Comparison of ENCODE assay signal across 40 cellular contexts in the genomic region with DNA sequence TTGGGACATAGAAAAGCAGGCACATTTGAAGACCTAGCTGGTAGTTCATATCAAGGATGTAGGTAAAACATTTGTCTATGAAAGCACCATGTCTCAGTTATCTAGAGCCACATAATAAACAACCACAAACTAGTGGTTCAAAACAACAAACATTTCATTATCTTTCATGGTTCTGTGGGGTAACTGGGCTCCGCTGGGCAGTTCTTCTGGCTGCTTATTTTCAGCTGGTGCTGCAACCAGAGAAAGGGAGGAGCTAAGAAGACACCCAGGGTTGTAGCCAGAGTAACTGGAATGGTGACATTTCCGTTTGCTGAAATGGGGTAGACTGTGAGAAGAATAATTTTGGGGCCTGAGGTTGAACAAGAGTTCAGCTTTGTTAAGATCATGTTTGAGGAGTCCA.
"Had no signal": no experiment of that assay in that cellular context is flagged by ENCODE, and none has a peak within 500 bp of the region (broad histone marks: within the 10 kb centered on the region; RNA-seq: fewer than 3 reads in every experiment).

No MANE protein-coding gene starts in this region.

- FAIRE-seq: astrocyte, bronchial epithelial cell had no signal

- DNase-seq: activated effector memory CD4-positive, alpha-beta T cell treated with anti-CD3 and anti-CD28 coated beads, Interleukin-2, amount 50 U/mL, for 16 hours; activated effector memory CD4-positive, alpha-beta T cell treated with Interleukin-2 at 50 U/mL for 16 hours; activated gamma-delta T cell; activated gamma-delta T cell treated with Interleukin-2 at 50 U/mL for 16 hours; activated naive CD4-positive, alpha-beta T cell; activated naive CD4-positive, alpha-beta T cell treated with anti-CD3 and anti-CD28 coated beads for 36 hours; activated naive CD4-positive, alpha-beta T cell treated with anti-CD3 and anti-CD28 coated beads, Interleukin-2, amount 10 ng/mL, durations not matched to agents 7 days and 5 days; activated naive CD4-positive, alpha-beta T cell treated with anti-CD3 and anti-CD28 coated beads, Interleukin-2, amount 50 U/mL, for 16 hours; activated naive CD4-positive, alpha-beta T cell treated with Interleukin-2 at 50 U/mL for 16 hours; activated naive CD8-positive, alpha-beta T cell treated with anti-CD3 and anti-CD28 coated beads for 36 hours; activated naive CD8-positive, alpha-beta T cell treated with anti-CD3 and anti-CD28 coated beads, Interleukin-2, amount 10 ng/mL, durations not matched to agents 7 days and 5 days; activated naive CD8-positive, alpha-beta T cell treated with anti-CD3 and anti-CD28 coated beads, Interleukin-2, amount 50 U/mL, for 24 hours; activated T-cell treated with anti-CD3 and anti-CD28 coated beads, Interleukin-2, amount 50 U/mL, for 1 hour; activated T-cell treated with anti-CD3 and anti-CD28 coated beads, Interleukin-2, amount 50 U/mL, for 24 hours; activated T-cell treated with anti-CD3 and anti-CD28 coated beads, Interleukin-2, amount 50 U/mL, for 4 hours; activated T-cell treated with anti-CD3 and anti-CD28 coated beads, Interleukin-2, amount 50 U/mL, for 48 hours; activated T-cell treated with anti-CD3 and anti-CD28 coated beads, Interleukin-2, amount 50 U/mL, for 72 hours; adrenal gland; amniotic stem cell; amygdala; anterior cingulate cortex; aorta; body of pancreas; brain microvascular endothelial cell; caudate nucleus; central memory CD4-positive, alpha-beta T cell; cerebellar nuclear complex had no signal

- ATAC-seq: activated naive CD4-positive, alpha-beta T cell treated with anti-CD3 and anti-CD28 coated beads, Interleukin-2, amount 50 U/mL, for 72 hours; activated naive CD8-positive, alpha-beta T cell treated with anti-CD3 and anti-CD28 coated beads, Interleukin-2, amount 50 U/mL, for 24 hours; activated T-cell treated with anti-CD3 and anti-CD28 coated beads, Interleukin-2, amount 50 U/mL, for 4 hours; activated T-cell treated with anti-CD3 and anti-CD28 coated beads, Interleukin-2, amount 50 U/mL, for 72 hours; activated T-helper 17 cell treated with anti-CD3 and anti-CD28 coated beads, Interleukin-2, amount 50 U/mL, for 72 hours; body of pancreas had no signal

- H3K4me1 ChIP-seq: adrenal gland, ascending aorta, body of pancreas, breast epithelium had no signal

- H3K27me3 Mint-ChIP-seq: activated naive CD4-positive, alpha-beta T cell treated with anti-CD3 and anti-CD28 coated beads, Interleukin-2, amount 10 ng/mL, durations not matched to agents 7 days and 5 days; activated naive CD8-positive, alpha-beta T cell treated with anti-CD3 and anti-CD28 coated beads for 36 hours; activated naive CD8-positive, alpha-beta T cell treated with anti-CD3 and anti-CD28 coated beads, Interleukin-2, amount 10 ng/mL, durations not matched to agents 7 days and 5 days; activated naive CD8-positive, alpha-beta T cell treated with anti-CD3 and anti-CD28 coated beads, Interleukin-2, amount 50 U/mL, for 24 hours had no signal

- H3K36me3 Mint-ChIP-seq: activated naive CD4-positive, alpha-beta T cell treated with anti-CD3 and anti-CD28 coated beads, Interleukin-2, amount 10 ng/mL, durations not matched to agents 7 days and 5 days; activated naive CD4-positive, alpha-beta T cell treated with anti-CD3 and anti-CD28 coated beads, Interleukin-2, amount 50 U/mL, for 24 hours; activated naive CD4-positive, alpha-beta T cell treated with anti-CD3 and anti-CD28 coated beads, Interleukin-2, amount 50 U/mL, for 72 hours; activated naive CD8-positive, alpha-beta T cell; activated naive CD8-positive, alpha-beta T cell treated with anti-CD3 and anti-CD28 coated beads for 36 hours; activated naive CD8-positive, alpha-beta T cell treated with anti-CD3 and anti-CD28 coated beads, Interleukin-2, amount 10 ng/mL, durations not matched to agents 7 days and 5 days; brain had no signal

- H3K36me3 ChIP-seq: adrenal gland, ascending aorta, brain microvascular endothelial cell, breast epithelium, cardiac muscle cell had no signal

- H3K4me1 Mint-ChIP-seq: activated naive CD4-positive, alpha-beta T cell treated with anti-CD3 and anti-CD28 coated beads, Interleukin-2, amount 10 ng/mL, durations not matched to agents 7 days and 5 days; activated naive CD4-positive, alpha-beta T cell treated with anti-CD3 and anti-CD28 coated beads, Interleukin-2, amount 50 U/mL, for 24 hours; activated naive CD8-positive, alpha-beta T cell treated with anti-CD3 and anti-CD28 coated beads for 36 hours; activated naive CD8-positive, alpha-beta T cell treated with anti-CD3 and anti-CD28 coated beads, Interleukin-2, amount 10 ng/mL, durations not matched to agents 7 days and 5 days; activated T-helper 17 cell treated with anti-CD3 and anti-CD28 coated beads, Interleukin-2, amount 50 U/mL, for 72 hours; central memory CD8-positive, alpha-beta T cell had no signal

- H3K9me3 Mint-ChIP-seq: activated naive CD4-positive, alpha-beta T cell treated with anti-CD3 and anti-CD28 coated beads for 36 hours; activated naive CD4-positive, alpha-beta T cell treated with anti-CD3 and anti-CD28 coated beads, Interleukin-2, amount 10 ng/mL, durations not matched to agents 7 days and 5 days; activated naive CD4-positive, alpha-beta T cell treated with anti-CD3 and anti-CD28 coated beads, Interleukin-2, amount 50 U/mL, for 24 hours; activated naive CD4-positive, alpha-beta T cell treated with anti-CD3 and anti-CD28 coated beads, Interleukin-2, amount 50 U/mL, for 72 hours; activated naive CD8-positive, alpha-beta T cell treated with anti-CD3 and anti-CD28 coated beads for 36 hours; activated naive CD8-positive, alpha-beta T cell treated with anti-CD3 and anti-CD28 coated beads, Interleukin-2, amount 10 ng/mL, durations not matched to agents 7 days and 5 days; activated naive CD8-positive, alpha-beta T cell treated with anti-CD3 and anti-CD28 coated beads, Interleukin-2, amount 50 U/mL, for 24 hours; activated T-cell treated with anti-CD3 and anti-CD28 coated beads, Interleukin-2, amount 50 U/mL, for 24 hours; activated T-cell treated with anti-CD3 and anti-CD28 coated beads, Interleukin-2, amount 50 U/mL, for 4 hours; activated T-cell treated with anti-CD3 and anti-CD28 coated beads, Interleukin-2, amount 50 U/mL, for 72 hours; activated T-helper 1 cell treated with anti-CD3 and anti-CD28 coated beads, Interleukin-12 subunit alpha, Interleukin-12 subunit beta, Interleukin-2, Interleukin-4 antibody, amounts not matched to agents 30 ng/mL and 10 ng/mL and 1 ng/mL, durations not matched to agents 14 hours and 24 hours and 36 hours; activated T-helper 17 cell treated with anti-CD3 and anti-CD28 coated beads, Interleukin-2, amount 50 U/mL, for 72 hours; activated T-helper 2 cell treated with anti-CD3 and anti-CD28 coated beads, Interferon-gamma antibody, Interleukin-2, Interleukin-4, amounts not matched to agents 10 μg/mL and 5 μg/mL and 100 μg/mL, durations not matched to agents 14 hours and 24 hours and 36 hours; central memory CD8-positive, alpha-beta T cell had no signal

- H3K9me3 ChIP-seq: adrenal gland, ascending aorta, body of pancreas, breast epithelium had no signal

- H3K27ac Mint-ChIP-seq: activated naive CD4-positive, alpha-beta T cell treated with anti-CD3 and anti-CD28 coated beads for 36 hours; activated naive CD4-positive, alpha-beta T cell treated with anti-CD3 and anti-CD28 coated beads, Interleukin-2, amount 10 ng/mL, durations not matched to agents 7 days and 5 days; activated naive CD4-positive, alpha-beta T cell treated with anti-CD3 and anti-CD28 coated beads, Interleukin-2, amount 50 U/mL, for 24 hours; activated naive CD4-positive, alpha-beta T cell treated with anti-CD3 and anti-CD28 coated beads, Interleukin-2, amount 50 U/mL, for 72 hours; activated naive CD8-positive, alpha-beta T cell; activated naive CD8-positive, alpha-beta T cell treated with anti-CD3 and anti-CD28 coated beads for 36 hours; activated naive CD8-positive, alpha-beta T cell treated with anti-CD3 and anti-CD28 coated beads, Interleukin-2, amount 10 ng/mL, durations not matched to agents 7 days and 5 days; activated naive CD8-positive, alpha-beta T cell treated with anti-CD3 and anti-CD28 coated beads, Interleukin-2, amount 50 U/mL, for 24 hours; activated T-cell treated with anti-CD3 and anti-CD28 coated beads, Interleukin-2, amount 50 U/mL, for 24 hours; activated T-cell treated with anti-CD3 and anti-CD28 coated beads, Interleukin-2, amount 50 U/mL, for 72 hours; activated T-helper 1 cell treated with anti-CD3 and anti-CD28 coated beads, Interleukin-12 subunit alpha, Interleukin-12 subunit beta, Interleukin-2, Interleukin-4 antibody, amounts not matched to agents 30 ng/mL and 10 ng/mL and 1 ng/mL, durations not matched to agents 14 hours and 24 hours and 36 hours; activated T-helper 17 cell treated with anti-CD3 and anti-CD28 coated beads, Interleukin-2, amount 50 U/mL, for 72 hours; activated T-helper 2 cell treated with anti-CD3 and anti-CD28 coated beads, Interferon-gamma antibody, Interleukin-2, Interleukin-4, amounts not matched to agents 10 μg/mL and 5 μg/mL and 100 μg/mL, durations not matched to agents 14 hours and 24 hours and 36 hours; brain had no signal

- H3K27me3 ChIP-seq: adrenal gland, ascending aorta, body of pancreas, brain microvascular endothelial cell, breast epithelium had no signal

- H3K4me3 ChIP-seq: adrenal gland, ascending aorta, body of pancreas, breast epithelium, cardiac muscle cell had no signal

- H3K4me3 Mint-ChIP-seq: activated naive CD4-positive, alpha-beta T cell treated with anti-CD3 and anti-CD28 coated beads for 36 hours; activated naive CD4-positive, alpha-beta T cell treated with anti-CD3 and anti-CD28 coated beads, Interleukin-2, amount 10 ng/mL, durations not matched to agents 7 days and 5 days; activated naive CD4-positive, alpha-beta T cell treated with anti-CD3 and anti-CD28 coated beads, Interleukin-2, amount 50 U/mL, for 24 hours; activated naive CD8-positive, alpha-beta T cell; activated naive CD8-positive, alpha-beta T cell treated with anti-CD3 and anti-CD28 coated beads for 36 hours; activated naive CD8-positive, alpha-beta T cell treated with anti-CD3 and anti-CD28 coated beads, Interleukin-2, amount 10 ng/mL, durations not matched to agents 7 days and 5 days; activated naive CD8-positive, alpha-beta T cell treated with anti-CD3 and anti-CD28 coated beads, Interleukin-2, amount 50 U/mL, for 24 hours; activated T-cell treated with anti-CD3 and anti-CD28 coated beads, Interleukin-2, amount 50 U/mL, for 24 hours; activated T-cell treated with anti-CD3 and anti-CD28 coated beads, Interleukin-2, amount 50 U/mL, for 4 hours; activated T-cell treated with anti-CD3 and anti-CD28 coated beads, Interleukin-2, amount 50 U/mL, for 72 hours; activated T-helper 1 cell treated with anti-CD3 and anti-CD28 coated beads, Interleukin-12 subunit alpha, Interleukin-12 subunit beta, Interleukin-2, Interleukin-4 antibody, amounts not matched to agents 30 ng/mL and 10 ng/mL and 1 ng/mL, durations not matched to agents 14 hours and 24 hours and 36 hours; activated T-helper 17 cell treated with anti-CD3 and anti-CD28 coated beads, Interleukin-2, amount 50 U/mL, for 72 hours; brain; central memory CD8-positive, alpha-beta T cell had no signal

- H3K27ac ChIP-seq: adrenal gland, ascending aorta, body of pancreas, brain microvascular endothelial cell, breast epithelium, cardiac muscle cell had no signal
